In genomic region chr14:71764701-71765347, GRCh38 we compare ENCODE assay signal across 20 cellular contexts.
DNase-seq lines count a peak whose midpoint lies in the region; ATAC-seq and TF ChIP-seq lines count a peak whose summit lies in the region.
"Had no signal": no experiment of that assay in that cellular context is flagged by ENCODE, and none has a peak within 500 bp of the region (broad histone marks: within the 10 kb centered on the region; RNA-seq: fewer than 3 reads in every experiment).

No MANE protein-coding gene starts in this region.

- no peak overlapping the region for H3K27ac Mint-ChIP-seq in neural progenitor cell
- H3K27ac Mint-ChIP-seq: dendritic cell treated with granulocyte-macrophage colony-stimulating factor and Interleukin-4, amounts not matched to agents 40 ng/mL and 50 ng/mL, for 4 days; natural killer cell had no signal

- H3K9ac ChIP-seq in endocrine pancreas (ENCODE audit: control insufficient read depth, insufficient read depth, low read length): no peak overlapping the region
- H3K9ac ChIP-seq in neural progenitor cell: no peak overlapping the region
- H3K9ac ChIP-seq: BLaER1 had no signal

- H3K36me3 Mint-ChIP-seq in neural progenitor cell: peaks cover 2% of the 10 kb centered on the region
- H3K36me3 Mint-ChIP-seq: natural killer cell had no signal

- no peaks in the 10 kb centered on the region for H3K27me3 ChIP-seq in endocrine pancreas (ENCODE audit: control insufficient read depth, insufficient read depth, low read length)
- no peaks in the 10 kb centered on the region for H3K27me3 ChIP-seq in neural progenitor cell
- H3K27me3 ChIP-seq in uterus: no peaks in the 10 kb centered on the region
- H3K27me3 ChIP-seq in Peyer's patch: no peaks in the 10 kb centered on the region
- H3K27me3 ChIP-seq: BLaER1 had no signal

- no peaks in the 10 kb centered on the region for H4K20me1 ChIP-seq in neural progenitor cell (ENCODE audit: low read depth)
- H4K20me1 ChIP-seq: BLaER1 had no signal

- H3K79me2 ChIP-seq in neural progenitor cell (ENCODE audit: low read depth): no peaks in the 10 kb centered on the region

- H3K4me3 ChIP-seq in AG10803 (ENCODE audit: low read length): peak overlapping the region; percentile 28
- H3K4me3 ChIP-seq in endocrine pancreas (ENCODE audit: control insufficient read depth, insufficient read depth, low read length): peak overlapping the region; percentile 36
- no peak overlapping the region for H3K4me3 ChIP-seq in neural progenitor cell
- H3K4me3 ChIP-seq in uterus: no peak overlapping the region
- no peak overlapping the region for H3K4me3 ChIP-seq in Peyer's patch
- H3K4me3 ChIP-seq: BLaER1, lung, PC-9 had no signal

- TF ChIP-seq CTCF in AG10803 (conservative IDR thresholded peaks at IDR 0.05; ENCODE audit: low read length) (no peak), neural progenitor cell (IDR thresholded peaks at IDR 0.05) (no peak), uterus (IDR thresholded peaks at IDR 0.05) (no peak), Peyer's patch (IDR thresholded peaks at IDR 0.05) (no peak)

- H3K27ac ChIP-seq in neural progenitor cell (peak overlapping the region; percentile 31), uterus (no peak overlapping the region), Peyer's patch (no peak overlapping the region)
- H3K27ac ChIP-seq: BLaER1, PC-9, VCaP had no signal

- peak; percentile 22 for DNase-seq in AG10803 (ENCODE audit: low read depth)
- DNase-seq in NCI-H524 treated with DMSO at 0.1 percent for 48 hours (lab: John Stamatoyannopoulos, UW): peak; percentile 96
- DNase-seq in neural progenitor cell (ENCODE audit: low spot score): peak; percentile 16
- no peak for DNase-seq in SKM-1 (lab: John Stamatoyannopoulos, UW; ENCODE audit: unreplicated experiment)
- DNase-seq in uterus: no peak
- no peak for DNase-seq in Peyer's patch
- DNase-seq: activated effector memory CD4-positive, alpha-beta T cell treated with anti-CD3 and anti-CD28 coated beads, Interleukin-2, amount 50 U/mL, for 16 hours; anterior cingulate cortex; DMS79 treated with DMSO at 0.1 percent for 48 hours; natural killer cell; NCI-H1092 treated with DMSO at 0.1 percent for 48 hours; NCI-H345; PC-9; stimulated activated CD4-positive, alpha-beta T cell treated with anti-CD3 and anti-CD28 coated beads, Interleukin-1b, Interleukin-23, amount 100 ng/mL, for 48 hours had no signal

- H3K4me3 Mint-ChIP-seq in neural progenitor cell: no peak overlapping the region
- H3K4me3 Mint-ChIP-seq: dendritic cell treated with granulocyte-macrophage colony-stimulating factor and Interleukin-4, amounts not matched to agents 40 ng/mL and 50 ng/mL, for 4 days; natural killer cell had no signal

- H3K27me3 Mint-ChIP-seq in neural progenitor cell (ENCODE audit: insufficient read depth, low read depth): peaks cover 4% of the 10 kb centered on the region

- H2AFZ ChIP-seq in neural progenitor cell (replicated peaks): no peak overlapping the region
- H2AFZ ChIP-seq: PC-9 had no signal

- no peak for TF ChIP-seq POLR2A in uterus (IDR thresholded peaks at IDR 0.05)
- TF ChIP-seq POLR2A in Peyer's patch (IDR thresholded peaks at IDR 0.05): no peak

- H3K9me3 Mint-ChIP-seq in neural progenitor cell: peaks cover 17% of the 10 kb centered on the region
- H3K9me3 Mint-ChIP-seq: dendritic cell treated with granulocyte-macrophage colony-stimulating factor and Interleukin-4, amounts not matched to agents 40 ng/mL and 50 ng/mL, for 4 days; natural killer cell had no signal

- peaks cover 3% of the 10 kb centered on the region for H3F3A ChIP-seq in neural progenitor cell (ENCODE audit: low read depth)

- H3K36me3 ChIP-seq in endocrine pancreas (ENCODE audit: control insufficient read depth, insufficient read depth, low read length): no peaks in the 10 kb centered on the region
- no peaks in the 10 kb centered on the region for H3K36me3 ChIP-seq in neural progenitor cell
- H3K36me3 ChIP-seq in uterus: no peaks in the 10 kb centered on the region
- H3K36me3 ChIP-seq in Peyer's patch: no peaks in the 10 kb centered on the region
- H3K36me3 ChIP-seq: BLaER1 had no signal

- intact Hi-C loops in uterus (cut with DNase I; ENCODE audit: low total_unique reads): no loop called here

- no peaks in the 10 kb centered on the region for H3K4me1 ChIP-seq in endocrine pancreas (ENCODE audit: control insufficient read depth, insufficient read depth, low read length)
- H3K4me1 ChIP-seq in neural progenitor cell: peaks cover 13% of the 10 kb centered on the region
- H3K4me1 ChIP-seq in uterus: no peaks in the 10 kb centered on the region
- no peaks in the 10 kb centered on the region for H3K4me1 ChIP-seq in Peyer's patch
- H3K4me1 ChIP-seq: BLaER1 had no signal

- H3K4me1 Mint-ChIP-seq in neural progenitor cell: peaks cover 9% of the 10 kb centered on the region
- H3K4me1 Mint-ChIP-seq: natural killer cell had no signal

- H3K9me3 ChIP-seq in endocrine pancreas (ENCODE audit: control insufficient read depth, low read length) (no peaks in the 10 kb centered on the region), neural progenitor cell (ENCODE audit: low read depth) (no peaks in the 10 kb centered on the region), uterus (peaks cover 0 to 7% of the 10 kb centered on the region in 2 donors), Peyer's patch (no peaks in the 10 kb centered on the region)
- H3K9me3 ChIP-seq: BLaER1 had no signal

- H3K4me2 ChIP-seq in neural progenitor cell: peak overlapping the region; percentile 55
- H3K4me2 ChIP-seq: BLaER1, PC-9 had no signal

- ATAC-seq in GM18868 (IDR thresholded peaks at IDR 0.05; ENCODE audit: unreplicated experiment): no peak
- ATAC-seq: natural killer cell had no signal

Comparison
In these comparisons a context has a peak if more than half of its experiments do, and no peak if none do; other contexts are left out.
1. DNase-seq: peak in AG10803 (single experiment), NCI-H524 treated with DMSO at 0.1 percent for 48 hours (single experiment) and neural progenitor cell (single experiment); none in SKM-1 (single experiment), uterus (0 of 2) and Peyer's patch (0 of 3).
2. H3K4me3 ChIP-seq: peak in AG10803 (single experiment) and endocrine pancreas (single experiment); none in neural progenitor cell (single experiment), uterus (0 of 2) and Peyer's patch (0 of 4).